25 cellular contexts compared by ENCODE assay signal in genomic region chr4:102268355-102268754, GRCh38.
"Had no signal": no experiment of that assay in that cellular context is flagged by ENCODE, and none has a peak within 500 bp of the region (broad histone marks: within the 10 kb centered on the region; RNA-seq: fewer than 3 reads in every experiment).

No MANE protein-coding gene starts in this region.

- H3K27me3 Mint-ChIP-seq: activated B cell treated with CpG ODN at 0.5 μM for 24 hours; activated CD4-positive, alpha-beta memory T cell treated with anti-CD3 and anti-CD28 coated beads, Interleukin-2, amount 10 ng/mL, durations not matched to agents 7 days and 5 days; activated naive CD8-positive, alpha-beta T cell; activated T-helper 17 cell treated with anti-CD3 and anti-CD28 coated beads, Interleukin-2, amount 50 U/mL, for 72 hours; brain had no signal

- DNase-seq: activated B cell treated with CpG ODN at 0.5 μM for 24 hours; activated CD4-positive, alpha-beta memory T cell treated with anti-CD3 and anti-CD28 coated beads, Interleukin-2, amount 10 ng/mL, durations not matched to agents 7 days and 5 days; activated CD4-positive, alpha-beta T cell treated with anti-CD3 and anti-CD28 coated beads, Interleukin-2, amount 50 U/mL, for 1 hour; activated gamma-delta T cell; activated naive CD4-positive, alpha-beta T cell treated with anti-CD3 and anti-CD28 coated beads for 36 hours; activated T-cell treated with anti-CD3 and anti-CD28 coated beads for 4 hours; activated T-cell treated with anti-CD3 and anti-CD28 coated beads, Interleukin-2, amount 50 U/mL, for 48 hours; amygdala; IMR-90; KG1; MM.1S; NCI-H1105; NCI-H1436; NCI-H1694 treated with DMSO at 0.1 percent for 48 hours; NCI-H2029 treated with DMSO at 0.1 percent for 48 hours; NCI-H446; NCI-H524; PC-3; SHP77 had no signal

- H3K27ac ChIP-seq: cardiac muscle cell, SJSA1 had no signal

- H3K4me3 ChIP-seq: cardiac muscle cell, SJSA1 had no signal

- H3K9me3 Mint-ChIP-seq: activated B cell treated with CpG ODN at 0.5 μM for 24 hours; activated CD4-positive, alpha-beta memory T cell treated with anti-CD3 and anti-CD28 coated beads, Interleukin-2, amount 10 ng/mL, durations not matched to agents 7 days and 5 days; activated naive CD4-positive, alpha-beta T cell treated with anti-CD3 and anti-CD28 coated beads for 36 hours; activated T-helper 17 cell treated with anti-CD3 and anti-CD28 coated beads, Interleukin-2, amount 50 U/mL, for 72 hours; T-helper 1 cell treated with Interleukin-12 subunit alpha and Interleukin-12 subunit beta and Interleukin-4 antibody, amounts not matched to agents 30 μg/mL and 1 μg/mL, for 36 hours had no signal

- H3K36me3 Mint-ChIP-seq: brain had no signal

- H3K36me3 ChIP-seq: cardiac muscle cell, SJSA1 had no signal

- H3K4me1 ChIP-seq: SJSA1 had no signal

- H3K4me3 Mint-ChIP-seq: activated B cell treated with CpG ODN at 0.5 μM for 24 hours; activated CD4-positive, alpha-beta memory T cell treated with anti-CD3 and anti-CD28 coated beads, Interleukin-2, amount 10 ng/mL, durations not matched to agents 7 days and 5 days; activated naive CD4-positive, alpha-beta T cell treated with anti-CD3 and anti-CD28 coated beads for 36 hours; activated naive CD8-positive, alpha-beta T cell; activated T-helper 17 cell treated with anti-CD3 and anti-CD28 coated beads, Interleukin-2, amount 50 U/mL, for 72 hours; brain; T-helper 1 cell treated with Interleukin-12 subunit alpha and Interleukin-12 subunit beta and Interleukin-4 antibody, amounts not matched to agents 30 μg/mL and 1 μg/mL, for 36 hours had no signal

- H3K27ac Mint-ChIP-seq: activated CD4-positive, alpha-beta memory T cell treated with anti-CD3 and anti-CD28 coated beads, Interleukin-2, amount 10 ng/mL, durations not matched to agents 7 days and 5 days; activated naive CD4-positive, alpha-beta T cell treated with anti-CD3 and anti-CD28 coated beads for 36 hours; activated naive CD8-positive, alpha-beta T cell; activated T-helper 17 cell treated with anti-CD3 and anti-CD28 coated beads, Interleukin-2, amount 50 U/mL, for 72 hours; brain; T-helper 1 cell treated with Interleukin-12 subunit alpha and Interleukin-12 subunit beta and Interleukin-4 antibody, amounts not matched to agents 30 μg/mL and 1 μg/mL, for 36 hours had no signal

- H3K27me3 ChIP-seq: cardiac muscle cell, SJSA1 had no signal

- H3K4me1 Mint-ChIP-seq: activated B cell treated with CpG ODN at 0.5 μM for 24 hours, brain had no signal

- H3K9me3 ChIP-seq: SJSA1 had no signal

- ATAC-seq: activated T-helper 17 cell treated with anti-CD3 and anti-CD28 coated beads, Interleukin-2, amount 50 U/mL, for 72 hours; PC-3 had no signal
